Comparison of ENCODE assay signal across 26 cellular contexts in the genomic region with DNA sequence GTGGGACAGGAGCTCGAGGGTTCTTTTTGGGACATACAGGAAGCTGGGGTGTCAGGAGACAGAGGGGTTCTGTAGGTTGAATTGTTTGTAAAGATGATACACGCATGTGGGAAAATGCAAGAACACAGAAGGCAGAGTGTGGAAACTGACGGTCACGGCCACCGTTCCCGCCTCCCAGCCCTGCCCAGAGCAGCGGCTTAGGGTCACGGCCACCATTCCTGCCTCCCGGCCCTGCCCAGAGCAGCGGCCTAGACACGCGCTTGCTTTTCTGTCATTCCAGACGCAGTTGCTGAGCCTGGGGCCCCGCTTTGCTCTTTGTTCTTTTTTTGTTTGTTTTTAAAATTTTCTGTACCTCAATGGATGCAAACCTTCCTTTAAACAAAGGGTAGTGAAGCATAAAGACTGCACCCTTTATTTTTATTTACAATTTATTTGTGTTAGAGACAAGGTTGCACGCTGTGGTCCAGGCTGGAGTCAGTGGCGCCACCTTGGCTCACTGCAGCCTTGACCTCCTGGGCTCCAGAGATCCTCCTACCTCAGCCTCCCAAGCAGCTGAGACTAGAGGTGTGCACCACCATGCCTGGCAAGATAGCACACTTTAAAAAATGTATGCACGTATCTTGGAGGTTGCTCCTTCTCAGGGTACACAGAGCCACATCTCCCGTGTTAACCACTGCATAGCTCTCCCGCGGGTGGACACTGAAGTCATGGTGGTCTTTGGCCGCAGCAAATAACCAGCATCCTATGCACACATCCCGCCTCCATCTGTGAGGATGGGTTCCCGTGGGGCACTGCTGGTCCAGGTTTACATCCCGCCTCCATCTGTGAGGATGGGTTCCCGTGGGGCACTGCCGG.
DNase-seq lines count a peak whose midpoint lies in the region; ATAC-seq and TF ChIP-seq lines count a peak whose summit lies in the region.
"Had no signal": no experiment of that assay in that cellular context is flagged by ENCODE, and none has a peak within 500 bp of the region (broad histone marks: within the 10 kb centered on the region; RNA-seq: fewer than 3 reads in every experiment).

No MANE protein-coding gene starts in this region.

- no peaks in the 10 kb centered on the region for H3K4me1 Mint-ChIP-seq in H9

- no peak overlapping the region for H3T11ph ChIP-seq in H9 (ENCODE audit: low read length)

- no peak overlapping the region for H3K27ac ChIP-seq in BLaER1 treated with 17β-estradiol and CSF1 and Interleukin-3, amounts not matched to agents 10 nM and 100 nM
- H3K27ac ChIP-seq in H9 (ENCODE audit: insufficient read length, low read depth, low read length) (no peak overlapping the region), left lung (no peak overlapping the region), ovary (no peak overlapping the region)
- H3K27ac ChIP-seq: cardiac muscle cell, KMS-11, parathyroid adenoma, PC-9, transverse colon had no signal

- peaks cover 0 to 18% (median 13%) of the 10 kb centered on the region in 11 experiments; a peak in 15 of 22 replicates for H3K9me3 ChIP-seq in BLaER1 treated with 17β-estradiol and CSF1 and Interleukin-3, amounts not matched to agents 10 nM and 100 nM (replicated peaks in 1 of 11)
- H3K9me3 ChIP-seq in H9 (ENCODE audit: control insufficient read depth, low read depth, low read length) (no peaks in the 10 kb centered on the region), left lung (no peaks in the 10 kb centered on the region), ovary (no peaks in the 10 kb centered on the region)
- H3K9me3 ChIP-seq: transverse colon had no signal

- no peak overlapping the region for H4K5ac ChIP-seq in H9 (ENCODE audit: insufficient read length, low read depth, low read length)

- H2BK5ac ChIP-seq in H9 (ENCODE audit: insufficient read length, low read length) = no peak overlapping the region

- no peak overlapping the region for H3K9ac ChIP-seq in BLaER1 treated with 17β-estradiol and CSF1 and Interleukin-3, amounts not matched to agents 10 nM and 100 nM
- H3K9ac ChIP-seq in H9 (ENCODE audit: extremely low read depth, insufficient read length, low read length) = no peak overlapping the region
- H3K9ac ChIP-seq: KMS-11, parathyroid adenoma had no signal

- H3K79me2 ChIP-seq in H9 (ENCODE audit: insufficient read depth, low read length) = no peaks in the 10 kb centered on the region
- H3K79me2 ChIP-seq: parathyroid adenoma had no signal

- no peaks in the 10 kb centered on the region for H3K79me1 ChIP-seq in H9 (ENCODE audit: insufficient read depth, low read depth, low read length, poor library complexity, severe bottlenecking)

- H2BK120ac ChIP-seq in H9 (ENCODE audit: low read depth, low read length, poor library complexity, severe bottlenecking) = no peak overlapping the region

- peaks cover 28 to 78% (median 70%) of the 10 kb centered on the region in 10 experiments for H3K4me1 ChIP-seq in BLaER1 treated with 17β-estradiol and CSF1 and Interleukin-3, amounts not matched to agents 10 nM and 100 nM
- H3K4me1 ChIP-seq in H9 (ENCODE audit: insufficient read depth, low read length) = no peaks in the 10 kb centered on the region
- peaks cover 0 to 6% of the 10 kb centered on the region in 2 donors for H3K4me1 ChIP-seq in left lung
- peaks cover 9% of the 10 kb centered on the region for H3K4me1 ChIP-seq in ovary (ENCODE audit: insufficient read depth)
- H3K4me1 ChIP-seq: parathyroid adenoma, transverse colon had no signal

- no peaks in the 10 kb centered on the region for H3K23me2 ChIP-seq in H9 (ENCODE audit: insufficient read length, low read depth, low read length, poor library complexity, severe bottlenecking)

- H3K14ac ChIP-seq in H9 (ENCODE audit: insufficient read depth, low read length) = no peak overlapping the region; the same call in 1 of the 2 replicates

- no CpG with 5 or more reads among the region's 26 CpGs for WGBS in H9 (ENCODE audit: extremely low coverage, insufficient read length, low lambda C conversion rate)
- 82 to 89% (median 83%) methylated on average over 26 of the region's 26 CpGs for WGBS in ovary, 3 donors

- H2BK15ac ChIP-seq in H9 (ENCODE audit: low read depth, low read length) = no peak overlapping the region

- H3K27me3 ChIP-seq in BLaER1 treated with 17β-estradiol and CSF1 and Interleukin-3, amounts not matched to agents 10 nM and 100 nM = peaks cover 0 to 71% (median 0%) of the 10 kb centered on the region in 11 experiments; a peak in 9 of 22 replicates
- H3K27me3 ChIP-seq in H9 (ENCODE audit: insufficient read depth, low read length) (no peaks in the 10 kb centered on the region), left lung (no peaks in the 10 kb centered on the region), ovary (no peaks in the 10 kb centered on the region)
- H3K27me3 ChIP-seq: cardiac muscle cell, transverse colon had no signal

- no peak overlapping the region for H3K23ac ChIP-seq in H9 (ENCODE audit: insufficient read length, low read depth, low read length)

- no peak for ATAC-seq in left lung
- ATAC-seq: CD8-positive, alpha-beta T cell had no signal

- H4K20me1 ChIP-seq in BLaER1 treated with 17β-estradiol and CSF1 and Interleukin-3, amounts not matched to agents 10 nM and 100 nM = peaks cover 0 to 52% (median 19%) of the 10 kb centered on the region in 11 experiments; a peak in 16 of 22 replicates
- H4K20me1 ChIP-seq in H9 (ENCODE audit: control insufficient read depth, insufficient read depth, insufficient read length) = no peaks in the 10 kb centered on the region

- TF ChIP-seq CTCF in H9 (conservative IDR thresholded peaks at IDR 0.05) = no peak
- TF ChIP-seq CTCF in left lung (IDR thresholded peaks at IDR 0.05) = no peak
- TF ChIP-seq CTCF in ovary (IDR thresholded peaks at IDR 0.05) = no peak

- H3K4me3 ChIP-seq in BLaER1 treated with 17β-estradiol and CSF1 and Interleukin-3, amounts not matched to agents 10 nM and 100 nM = no peak overlapping the region
- H3K4me3 ChIP-seq in left lung = no peak overlapping the region
- no peak overlapping the region for H3K4me3 ChIP-seq in ovary
- H3K4me3 ChIP-seq: cardiac muscle cell, PC-9, transverse colon had no signal

- H2AK5ac ChIP-seq in H9 (ENCODE audit: insufficient read length, low read length) = no peak overlapping the region

- no peak overlapping the region for H3K4ac ChIP-seq in H9 (ENCODE audit: low read depth, low read length)

- no peak for TF ChIP-seq POLR2A in ovary (IDR thresholded peaks at IDR 0.05)

- H3K4me2 ChIP-seq in BLaER1 treated with 17β-estradiol and CSF1 and Interleukin-3, amounts not matched to agents 10 nM and 100 nM = peak overlapping the region in 9 of 11 experiments; percentile 15 to 99 (median 95); a peak in 16 of 22 replicates
- H3K4me2 ChIP-seq in H9 (ENCODE audit: insufficient read depth, insufficient read length, low read length) = no peak overlapping the region
- H3K4me2 ChIP-seq: KMS-11, PC-9 had no signal

- TF ChIP-seq EP300 in ovary (IDR thresholded peaks at IDR 0.05) = no peak

- intact Hi-C loops in left lung (cut with DNase I) = no loop called here
- intact Hi-C loops in ovary (cut with DNase I) = no loop called here

- no peak overlapping the region for H4K8ac ChIP-seq in H9 (replicated peaks; ENCODE audit: insufficient read length, low read depth, low read length)

- no peaks in the 10 kb centered on the region for H3K36me3 Mint-ChIP-seq in H9 (ENCODE audit: insufficient read depth in 1 of 3, low read depth in 3 of 3)
- H3K36me3 Mint-ChIP-seq: activated naive CD8-positive, alpha-beta T cell; CD8-positive, alpha-beta T cell; naive B cell had no signal

- no peak overlapping the region for H2BK20ac ChIP-seq in H9 (ENCODE audit: low read depth, low read length, poor library complexity, severe bottlenecking)

- no peak overlapping the region; a peak in 1 of 7 replicates for H3K27ac Mint-ChIP-seq in H9
- H3K27ac Mint-ChIP-seq: activated naive CD8-positive, alpha-beta T cell; activated T-helper 1 cell treated with anti-CD3 and anti-CD28 coated beads, Interleukin-12 subunit alpha, Interleukin-12 subunit beta, Interleukin-2, Interleukin-4 antibody, amounts not matched to agents 30 ng/mL and 10 ng/mL and 1 ng/mL, durations not matched to agents 14 hours and 24 hours and 36 hours; CD8-positive, alpha-beta T cell had no signal

- peaks cover 0 to 8% (median 0%) of the 10 kb centered on the region in 11 experiments; a peak in 2 of 22 replicates for H3K36me3 ChIP-seq in BLaER1 treated with 17β-estradiol and CSF1 and Interleukin-3, amounts not matched to agents 10 nM and 100 nM
- H3K36me3 ChIP-seq in left lung = no peaks in the 10 kb centered on the region
- no peaks in the 10 kb centered on the region for H3K36me3 ChIP-seq in ovary
- H3K36me3 ChIP-seq: cardiac muscle cell, transverse colon had no signal

- peak; percentile 19 for DNase-seq in H9
- DNase-seq in left lung = peak; percentile 19 to 45
- peak in 4 of 5 donors; percentile 3 to 33 (median 11) for DNase-seq in ovary
- DNase-seq in Ammon's horn (ENCODE audit: low spot score) = no peak
- DNase-seq in GM03348 (ENCODE audit: low spot score) = no peak
- DNase-seq in stimulated activated CD4-positive, alpha-beta T cell treated with anti-CD3 and anti-CD28 coated beads, Interleukin-1b, Interleukin-23, amount 100 ng/mL, for 48 hours = no peak
- no peak for DNase-seq in HuH-7.5 (ENCODE audit: low spot score)
- DNase-seq: activated CD4-positive, CD25-positive, alpha-beta regulatory T cell treated with anti-CD3 and anti-CD28 coated beads, Interleukin-2, amount 50 U/mL, for 72 hours; CD8-positive, alpha-beta T cell; dermis blood vessel endothelial cell; kidney glomerular epithelial cell; mesendoderm; naive B cell; NCI-H1436 treated with DMSO at 0.1 percent for 48 hours; NCI-H2107; NCI-H510A; SIG-M5; stimulated activated CD8-positive, alpha-beta memory T cell treated with anti-CD3 and anti-CD28 coated beads, Interleukin-4, amount 100 ng/mL, for 48 hours; transverse colon had no signal

- H3K18ac ChIP-seq in H9 (ENCODE audit: insufficient read length, low read depth, low read length) = no peak overlapping the region

- peaks cover 1% of the 10 kb centered on the region for H3K27me3 Mint-ChIP-seq in H9 (ENCODE audit: low read depth)
- H3K27me3 Mint-ChIP-seq: activated naive CD8-positive, alpha-beta T cell had no signal

- no peak overlapping the region for H2AFZ ChIP-seq in H9 (ENCODE audit: low read length)
- H2AFZ ChIP-seq: parathyroid adenoma, PC-9 had no signal

- no peak overlapping the region for H4K91ac ChIP-seq in H9 (ENCODE audit: insufficient read length, low read depth, low read length)

- no peak overlapping the region for H3K4me3 Mint-ChIP-seq in H9
- H3K4me3 Mint-ChIP-seq: activated naive CD8-positive, alpha-beta T cell; activated T-helper 1 cell treated with anti-CD3 and anti-CD28 coated beads, Interleukin-12 subunit alpha, Interleukin-12 subunit beta, Interleukin-2, Interleukin-4 antibody, amounts not matched to agents 30 ng/mL and 10 ng/mL and 1 ng/mL, durations not matched to agents 14 hours and 24 hours and 36 hours; CD8-positive, alpha-beta T cell; naive B cell had no signal

- H3K56ac ChIP-seq in H9 (ENCODE audit: insufficient read length, low read depth, low read length) = no peak overlapping the region

- no peaks in the 10 kb centered on the region for H3K9me3 Mint-ChIP-seq in H9
- H3K9me3 Mint-ChIP-seq: activated T-helper 1 cell treated with anti-CD3 and anti-CD28 coated beads, Interleukin-12 subunit alpha, Interleukin-12 subunit beta, Interleukin-2, Interleukin-4 antibody, amounts not matched to agents 30 ng/mL and 10 ng/mL and 1 ng/mL, durations not matched to agents 14 hours and 24 hours and 36 hours; CD8-positive, alpha-beta T cell had no signal

- no peak overlapping the region for H2BK12ac ChIP-seq in H9 (ENCODE audit: insufficient read length, low read depth, low read length)

Comparison
In these comparisons a context has a peak if more than half of its experiments do, and no peak if none do; other contexts are left out.
1. DNase-seq: peak in H9 (single experiment), left lung (2 of 2) and ovary (4 of 5); none in Ammon's horn (single experiment), GM03348 (single experiment), stimulated activated CD4-positive, alpha-beta T cell treated with anti-CD3 and anti-CD28 coated beads, Interleukin-1b, Interleukin-23, amount 100 ng/mL, for 48 hours (single experiment) and HuH-7.5 (single experiment).